ENCODE assay signal across 8 cellular contexts in genomic region chr12:52005903-52006703, GRCh38. TPM values are rescaled to one million over a fixed set of nuclear protein-coding genes. Genes with fewer than 3 reads are reported as not detected.
DNase-seq lines count a peak whose midpoint lies in the region; ATAC-seq and TF ChIP-seq lines count a peak whose summit lies in the region.

No MANE protein-coding gene starts in this region.

- intact Hi-C loops in A673 (cut with micrococcal nuclease; ENCODE audit: unreplicated experiment) = loop anchor here (1.0 to 5.0 kb wide), 2 partner anchors 17 to 116 kb away; no protein-coding TSS in a partner anchor

- ATAC-seq in GM18873 (IDR thresholded peaks at IDR 0.05; ENCODE audit: low FRiP score, unreplicated experiment) (peak; percentile 58), HG03442 (IDR thresholded peaks at IDR 0.05; ENCODE audit: unreplicated experiment) (peak; percentile 65)

- H3K4me1 ChIP-seq in A673 (ENCODE audit: insufficient read depth, low read length, poor library complexity, severe bottlenecking) (peaks cover 22% of the 10 kb centered on the region), right atrium auricular region (peaks cover 0 to 33% of the 10 kb centered on the region in 2 donors)

- H3K27ac ChIP-seq in A673 (ENCODE audit: low read depth, low read length, poor library complexity, severe bottlenecking) = no peak overlapping the region
- no peak overlapping the region for H3K27ac ChIP-seq in WERI-Rb-1
- peak overlapping the region in 1 of 2 donors; percentile 90 for H3K27ac ChIP-seq in right atrium auricular region

- DNase-seq in A673 (ENCODE audit: low spot score) (no peak), WERI-Rb-1 (no peak), right atrium auricular region (ENCODE audit: low spot score) (peak; percentile 85), retinal pigment epithelial cell (ENCODE audit: low read depth) (no peak), NCI-H446 (lab: John Stamatoyannopoulos, UW) (no peak), mesenteric fat pad (ENCODE audit: low spot score) (no peak)

- H3K4me3 ChIP-seq in A673 (ENCODE audit: low read depth, low read length, poor library complexity, severe bottlenecking) = peak overlapping the region; percentile 80
- peak overlapping the region; percentile 34 for H3K4me3 ChIP-seq in WERI-Rb-1 (ENCODE audit: low read depth, low read length)
- peak overlapping the region; percentile 76 to 82 for H3K4me3 ChIP-seq in right atrium auricular region
- peak overlapping the region; percentile 27 for H3K4me3 ChIP-seq in retinal pigment epithelial cell (ENCODE audit: low read length)

- no peaks in the 10 kb centered on the region for H3K9me3 ChIP-seq in A673 (ENCODE audit: low read depth, low read length, poor library complexity, severe bottlenecking)
- H3K9me3 ChIP-seq in WERI-Rb-1 (ENCODE audit: severe bottlenecking) = no peaks in the 10 kb centered on the region
- no peaks in the 10 kb centered on the region for H3K9me3 ChIP-seq in right atrium auricular region

- H3K36me3 ChIP-seq in A673 (ENCODE audit: insufficient read depth, low read length, poor library complexity, severe bottlenecking) (no peaks in the 10 kb centered on the region), WERI-Rb-1 (peaks cover under 1% of the 10 kb centered on the region; the same call in 1 of the 2 replicates), right atrium auricular region (peaks cover 4% of the 10 kb centered on the region)

- CTCF ChIA-PET in A673 (lab: Charles Lee) = interaction anchor here (1.2 to 2.0 kb wide), 4 partner anchors 13 to 116 kb away, joined by 3 to 11 read pairs (median 7); no protein-coding TSS in a partner anchor

- BruUV-seq in A673 (replicated peaks; lab: Mats Ljungman, UMichigan) = no TSS peak

- POLR2A ChIA-PET in A673 (lab: Charles Lee; ENCODE audit: low non-redundant PET) = interaction anchor here (0.5 to 0.6 kb wide), 3 partner anchors 16 to 1956 kb away, joined by 4 to 7 read pairs (median 5); no protein-coding TSS in a partner anchor

- no peak for TF ChIP-seq CTCF in A673 (conservative IDR thresholded peaks at IDR 0.05; ENCODE audit: low read depth, low read length)
- TF ChIP-seq CTCF in WERI-Rb-1 (IDR thresholded peaks at IDR 0.05; ENCODE audit: low read depth, low read length) = no peak
- TF ChIP-seq CTCF in right atrium auricular region (IDR thresholded peaks at IDR 0.05) = no peak
- no peak for TF ChIP-seq CTCF in retinal pigment epithelial cell (conservative IDR thresholded peaks at IDR 0.05; ENCODE audit: low read depth, low read length)

- H3K27me3 ChIP-seq in A673 (replicated peaks; ENCODE audit: insufficient read depth, low read depth, low read length, poor library complexity) (no peaks in the 10 kb centered on the region), WERI-Rb-1 (ENCODE audit: insufficient read depth, low read depth, severe bottlenecking) (no peaks in the 10 kb centered on the region), right atrium auricular region (peaks cover 0 to 5% of the 10 kb centered on the region in 2 donors)

RNA-seq across cellular contexts. Expression of gene TAMALIN, which starts 0.6 kb away (rescaled TPM):
- 4.8 and 5.4 TPM in 2 replicates for total RNA-seq in A673 (2021)
- 10 to 100 TPM; 17.6 to 23.2 TPM for total RNA-seq in right atrium auricular region
- 117 TPM for total RNA-seq in mesenteric fat pad

RNA-seq across cellular contexts. Expression of gene NR4A1, which starts 45.1 kb away (rescaled TPM):
- 12.5 and 19.8 TPM in 2 replicates for total RNA-seq in A673 (2021)
- 100 to 1,000 TPM; 150 to 238 TPM for total RNA-seq in right atrium auricular region
- 863 TPM for total RNA-seq in mesenteric fat pad

RNA-seq across cellular contexts. Expression of gene ACVR1B, which starts 54.6 kb away (rescaled TPM):
- total RNA-seq in A673 (2021) = 25.5 and 27.4 TPM in 2 replicates
- 10 to 100 TPM in 1 of 2 donors, 1 to 10 TPM in 1; 8.2 to 12.5 TPM for total RNA-seq in right atrium auricular region
- 40.9 TPM for total RNA-seq in mesenteric fat pad

Comparison
In these comparisons a context has a peak if more than half of its experiments do, and no peak if none do; other contexts are left out.
1. H3K4me3 ChIP-seq: peak in every context shown above with its lines; median percentile 80 in A673; 79 in right atrium auricular region; 34 in WERI-Rb-1; 27 in retinal pigment epithelial cell.